ENCODE assay signal across 9 cellular contexts in the genomic region with DNA sequence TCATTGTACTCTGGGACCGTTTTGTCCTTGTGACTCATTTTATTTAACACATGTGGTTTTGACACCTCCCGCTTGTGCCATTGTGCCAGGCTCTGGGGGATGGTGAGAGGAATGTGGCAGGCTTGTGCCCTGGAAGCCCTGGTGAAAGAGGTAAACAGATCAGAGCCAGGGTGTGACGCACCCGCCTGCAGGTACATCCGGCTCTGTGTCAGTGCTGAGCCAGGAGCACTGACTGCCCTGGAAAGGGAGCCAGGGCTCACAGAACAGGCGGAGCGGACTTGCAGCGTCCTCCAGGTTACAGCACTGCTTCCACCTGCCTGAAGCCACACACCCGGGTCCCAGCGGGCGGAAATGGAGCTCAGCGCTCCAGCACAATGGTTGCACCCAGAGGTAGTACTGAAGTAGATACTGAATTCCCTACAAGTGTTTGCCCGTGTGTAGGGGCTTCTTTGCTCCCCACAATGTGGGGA. TPM values are rescaled to one million over a fixed set of nuclear protein-coding genes. Genes with fewer than 3 reads are reported as not detected.
A peak's percentile ranks its signal among the peaks of the same experiment; 100 is the strongest.
DNase-seq lines count a peak whose midpoint lies in the region; ATAC-seq, FAIRE-seq and TF ChIP-seq lines count a peak whose summit lies in the region.
"Had no signal": no experiment of that assay in that cellular context is flagged by ENCODE, and none has a peak within 500 bp of the region (broad histone marks: within the 10 kb centered on the region; RNA-seq: fewer than 3 reads in every experiment).

No MANE protein-coding gene starts in this region.

- no peaks in the 10 kb centered on the region for H3K9me3 ChIP-seq in mammary epithelial cell (replicated peaks; ENCODE audit: insufficient read depth, low read length)

- in situ Hi-C loops in Caki2 (cut with HindIII; ENCODE audit: low pct_unique_long_range_greater_than_20kb, low sequenced_read_pairs) (no loop called here), mammary epithelial cell (cut with MboI; ENCODE audit: low sequenced_read_pairs in 2 of 2) (no loop called here)

- no peaks in the 10 kb centered on the region for H3K27me3 ChIP-seq in mammary epithelial cell (ENCODE audit: insufficient read depth, low read length)

- H2AFZ ChIP-seq in mammary epithelial cell (ENCODE audit: low read depth, low read length) = no peak overlapping the region

- FAIRE-seq in GM19239 (lab: Jason Lieb, UNC) = no peak

- H3K9ac ChIP-seq in mammary epithelial cell (ENCODE audit: insufficient read depth, low read length) = no peak overlapping the region

- H4K20me1 ChIP-seq in mammary epithelial cell (ENCODE audit: insufficient read depth, low read length) = peaks cover 12% of the 10 kb centered on the region

- DNase-seq in Caki2 (ENCODE audit: low read depth) = peak; percentile 18
- DNase-seq in T-helper 22 cell (ENCODE audit: low read depth) = peak; percentile 69
- peak; percentile 91 for DNase-seq in mammary epithelial cell
- DNase-seq in renal cortical epithelial cell (ENCODE audit: low read depth) = peak; percentile 81
- DNase-seq in globus pallidus (ENCODE audit: low spot score) = no peak
- DNase-seq in GM19239 (ENCODE audit: insufficient read length, low spot score) = no peak
- DNase-seq: occipital lobe had no signal

- dilution Hi-C loops in mammary epithelial cell (cut with HindIII; ENCODE audit: low sequenced_read_pairs) = no loop called here

- H3K36me3 ChIP-seq in mammary epithelial cell (ENCODE audit: insufficient read depth, low read length) = peaks cover 2% of the 10 kb centered on the region

- peaks cover 16% of the 10 kb centered on the region for H3K4me1 ChIP-seq in mammary epithelial cell (ENCODE audit: insufficient read depth, low read length)

- H3K79me2 ChIP-seq in mammary epithelial cell (ENCODE audit: insufficient read depth, low read length) = no peaks in the 10 kb centered on the region

- BruUV-seq in mammary epithelial cell (replicated peaks; lab: Mats Ljungman, UMichigan) = no TSS peak

- 6% methylated on average over 9 of the region's 13 CpGs for WGBS in mammary epithelial cell (ENCODE audit: low coverage, missing lambda C conversion rate)

- CTCF ChIA-PET in mammary epithelial cell (lab: Charles Lee; ENCODE audit: low non-redundant PET) = no interaction called here

- no peak for ATAC-seq in GM21515 (IDR thresholded peaks at IDR 0.05; ENCODE audit: unreplicated experiment)
- no peak for ATAC-seq in GM18520 (IDR thresholded peaks at IDR 0.05; ENCODE audit: unreplicated experiment)

- intact Hi-C loops in mammary epithelial cell (cut with micrococcal nuclease) = loop anchor here (5.0 to 10.0 kb wide), 2 partner anchors 99 to 139 kb away; partner anchors contain the start of genes COX10 and HS3ST3B1

- no peak overlapping the region for H3K27ac ChIP-seq in mammary epithelial cell (ENCODE audit: insufficient read depth, low read depth, low read length)

- peak overlapping the region; percentile 4 for H3K4me2 ChIP-seq in mammary epithelial cell (ENCODE audit: insufficient read depth, low read depth, low read length)

- no peak overlapping the region for H3K4me3 ChIP-seq in mammary epithelial cell (replicated peaks in 1 of 3; ENCODE audit: insufficient read depth in 1 of 3, low read depth in 2 of 3, low read length in 3 of 3)

- TF ChIP-seq CTCF in mammary epithelial cell (conservative IDR thresholded peaks at IDR 0.05 in 1 of 2, IDR thresholded peaks at IDR 0.05 in 1 of 2; ENCODE audit: extremely low read depth in 1 of 2, insufficient read depth in 1 of 2, low read depth in 1 of 2, low read length in 2 of 2) = no peak

RNA-seq across cellular contexts. Expression of gene CDRT15, which starts 30.6 kb away (rescaled TPM):
- not detected in 2 replicates for total RNA-seq in Caki2 (2014; rRNA removed; shearing (Covaris generic); ENCODE audit: low replicate concordance)
- total RNA-seq in mammary epithelial cell (not detected), renal cortical epithelial cell (not detected in 2 replicates)
- polyA plus RNA-seq in mammary epithelial cell = not detected
- not detected for polyA minus RNA-seq in mammary epithelial cell
- total RNA-seq: occipital lobe had no signal

Comparison
In these comparisons a context has a peak if more than half of its experiments do, and no peak if none do; other contexts are left out.
1. DNase-seq: peak in Caki2 (single experiment), T-helper 22 cell (single experiment), mammary epithelial cell (single experiment) and renal cortical epithelial cell (single experiment); none in globus pallidus (single experiment) and GM19239 (single experiment).